ENCODE assay signal across 1 cellular context in genomic region chr19:51108805-51109146, GRCh38.
TF ChIP-seq lines count a peak whose summit lies in the region.

No MANE protein-coding gene starts in this region.

TF ChIP-seq in SK-N-SH, 30 proteins besides CTCF, POLR2A, EP300 and RAD21 (continued from another document):
- TF ChIP-seq, protein P1, sequence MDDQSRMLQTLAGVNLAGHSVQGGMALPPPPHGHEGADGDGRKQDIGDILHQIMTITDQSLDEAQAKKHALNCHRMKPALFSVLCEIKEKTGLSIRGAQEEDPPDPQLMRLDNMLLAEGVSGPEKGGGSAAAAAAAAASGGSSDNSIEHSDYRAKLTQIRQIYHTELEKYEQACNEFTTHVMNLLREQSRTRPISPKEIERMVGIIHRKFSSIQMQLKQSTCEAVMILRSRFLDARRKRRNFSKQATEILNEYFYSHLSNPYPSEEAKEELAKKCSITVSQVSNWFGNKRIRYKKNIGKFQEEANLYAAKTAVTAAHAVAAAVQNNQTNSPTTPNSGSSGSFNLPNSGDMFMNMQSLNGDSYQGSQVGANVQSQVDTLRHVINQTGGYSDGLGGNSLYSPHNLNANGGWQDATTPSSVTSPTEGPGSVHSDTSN (IDR thresholded peaks at IDR 0.05), result no peak
